In genomic region chr5:180495991-180496741, GRCh38 we compare ENCODE assay signal across 10 cellular contexts. TPM values are rescaled to one million over a fixed set of nuclear protein-coding genes. Genes with fewer than 3 reads are reported as not detected.
DNase-seq lines count a peak whose midpoint lies in the region; ATAC-seq and TF ChIP-seq lines count a peak whose summit lies in the region.
"Had no signal": no experiment of that assay in that cellular context is flagged by ENCODE, and none has a peak within 500 bp of the region (broad histone marks: within the 10 kb centered on the region; RNA-seq: fewer than 3 reads in every experiment).

No MANE protein-coding gene starts in this region.

- peaks cover 45% of the 10 kb centered on the region for H3K4me1 Mint-ChIP-seq in HFFc6 (ENCODE audit: low read depth)

- peaks cover 62% of the 10 kb centered on the region for H3K79me2 ChIP-seq in ACC112 (ENCODE audit: control insufficient read depth, insufficient read depth, low read length, unreplicated experiment)

- H2AK5ac ChIP-seq in mesenchymal stem cell (ENCODE audit: low read length, severe bottlenecking) = no peak overlapping the region

- peaks cover 16% of the 10 kb centered on the region for H3K36me3 Mint-ChIP-seq in HFFc6 (ENCODE audit: low read depth)

- H4K91ac ChIP-seq in mesenchymal stem cell (ENCODE audit: low read length) = no peak overlapping the region

- no peak overlapping the region for H2BK12ac ChIP-seq in mesenchymal stem cell (ENCODE audit: low read length in 2 of 2)

- H3K14ac ChIP-seq in mesenchymal stem cell (ENCODE audit: low read length in 2 of 2) = no peak overlapping the region

- H3K18ac ChIP-seq in mesenchymal stem cell (ENCODE audit: low read depth in 1 of 2, low read length in 2 of 2) = no peak overlapping the region

- H3K27me3 Mint-ChIP-seq in HFFc6 (ENCODE audit: insufficient read depth) = no peaks in the 10 kb centered on the region; the same call in 1 of the 2 replicates

- H3K27ac Mint-ChIP-seq in HFFc6 = peak overlapping the region; percentile 51

- ATAC-seq in HG02678 (IDR thresholded peaks at IDR 0.05; ENCODE audit: unreplicated experiment) = no peak
- no peak for ATAC-seq in HG03460 (IDR thresholded peaks at IDR 0.05; ENCODE audit: unreplicated experiment)

- no peak overlapping the region for H2BK5ac ChIP-seq in mesenchymal stem cell (ENCODE audit: low read depth, low read length, poor library complexity, severe bottlenecking)

- no peak overlapping the region for H3K23ac ChIP-seq in mesenchymal stem cell (ENCODE audit: low read length in 2 of 2)

- H4K8ac ChIP-seq in mesenchymal stem cell (ENCODE audit: low read length) = no peak overlapping the region

- H3K9me3 Mint-ChIP-seq in HFFc6 = no peaks in the 10 kb centered on the region

- peak overlapping the region; percentile 82; the same call in 1 of the 2 replicates for H3K4me3 ChIP-seq in ACC112 (ENCODE audit: low read depth, low read length)
- H3K4me3 ChIP-seq in astrocyte of the spinal cord (ENCODE audit: low read depth, low read length) = peak overlapping the region; percentile 77
- peak overlapping the region in 1 of 2 experiments; percentile 83 for H3K4me3 ChIP-seq in mesenchymal stem cell (ENCODE audit: insufficient read depth in 1 of 2, low read depth in 1 of 2, low read length in 2 of 2)

- H3K4me3 Mint-ChIP-seq in HFFc6 = peak overlapping the region; percentile 88

- H3K4ac ChIP-seq in mesenchymal stem cell (ENCODE audit: low read depth in 1 of 2, low read length in 2 of 2) = no peak overlapping the region

- H3K36me3 ChIP-seq in ACC112 (ENCODE audit: insufficient read depth, low read length) = no peaks in the 10 kb centered on the region
- H3K36me3 ChIP-seq in mesenchymal stem cell (ENCODE audit: control insufficient read depth in 1 of 2, insufficient read depth in 2 of 2, low read depth in 1 of 2, low read length in 2 of 2) = peaks cover 3 to 16% of the 10 kb centered on the region in 2 experiments

- DNase-seq in HFFc6 (no peak), astrocyte of the spinal cord (ENCODE audit: low read depth, low spot score) (no peak), mesenchymal stem cell (no peak), NCI-H82 (lab: John Stamatoyannopoulos, UW) (no peak), OCI-M1 (lab: John Stamatoyannopoulos, UW) (no peak)
- DNase-seq: NCI-H187, SW 1271 had no signal

- H3K27ac ChIP-seq in ACC112 (ENCODE audit: low read depth, low read length) = no peak overlapping the region
- no peak overlapping the region for H3K27ac ChIP-seq in mesenchymal stem cell (ENCODE audit: low read length, poor library complexity, severe bottlenecking)

- in situ Hi-C loops in astrocyte of the spinal cord (cut with HindIII; ENCODE audit: low sequenced_read_pairs) = no loop called here

- peak overlapping the region; percentile 86 for H3K4me2 ChIP-seq in mesenchymal stem cell (ENCODE audit: low read length, poor library complexity, severe bottlenecking)

- TF ChIP-seq CTCF in HFFc6 (IDR thresholded peaks at IDR 0.05) (no peak), astrocyte of the spinal cord (IDR thresholded peaks at IDR 0.05; ENCODE audit: low read depth, low read length) (no peak)

- no peak overlapping the region for H2BK15ac ChIP-seq in mesenchymal stem cell (ENCODE audit: low read depth, poor library complexity, severe bottlenecking)

- H2AFZ ChIP-seq in ACC112 (ENCODE audit: low read length, unreplicated experiment) = no peak overlapping the region
- H2AFZ ChIP-seq in mesenchymal stem cell (ENCODE audit: low read depth, low read length) = no peak overlapping the region

- H2BK120ac ChIP-seq in mesenchymal stem cell (ENCODE audit: low read depth, low read length) = no peak overlapping the region

- H3K9ac ChIP-seq in mesenchymal stem cell (ENCODE audit: low read length) = peak overlapping the region; percentile 90

- H3K79me1 ChIP-seq in mesenchymal stem cell (replicated peaks; ENCODE audit: low read length, poor library complexity, severe bottlenecking) = peaks cover 3% of the 10 kb centered on the region

- peaks cover 13% of the 10 kb centered on the region for H3K4me1 ChIP-seq in ACC112 (ENCODE audit: control insufficient read depth, insufficient read depth, low read length, unreplicated experiment)
- H3K4me1 ChIP-seq in mesenchymal stem cell (ENCODE audit: control insufficient read depth, insufficient read depth, low read depth, low read length) = peaks cover 13% of the 10 kb centered on the region

- 95% methylated on average over 18 of the region's 18 CpGs for WGBS in mesenchymal stem cell

- H3K27me3 ChIP-seq in ACC112 (ENCODE audit: insufficient read depth, low read length) = no peaks in the 10 kb centered on the region
- H3K27me3 ChIP-seq in mesenchymal stem cell (ENCODE audit: control insufficient read depth in 1 of 2, insufficient read depth in 1 of 2, low read length in 2 of 2) = no peaks in the 10 kb centered on the region

- no peaks in the 10 kb centered on the region for H3K9me3 ChIP-seq in mesenchymal stem cell (ENCODE audit: control insufficient read depth, low read length)

RNA-seq across cellular contexts. Expression of gene CNOT6, which starts 2.0 kb away (rescaled TPM):
- 10 to 100 TPM; 17.0 to 20.8 (median 17.6) TPM for total RNA-seq in HFFc6 (2021; fragmentation: NEBNext Ultra II Directional; extraction: Animal tissue kit (Norgen Biotek cat#: 25700))
- 13.2 TPM for polyA plus RNA-seq in mesenchymal stem cell (2013, experiment 1 of 2)
- polyA plus RNA-seq in mesenchymal stem cell (2013, experiment 2 of 2) = 13.5 TPM
